In the genomic region with DNA sequence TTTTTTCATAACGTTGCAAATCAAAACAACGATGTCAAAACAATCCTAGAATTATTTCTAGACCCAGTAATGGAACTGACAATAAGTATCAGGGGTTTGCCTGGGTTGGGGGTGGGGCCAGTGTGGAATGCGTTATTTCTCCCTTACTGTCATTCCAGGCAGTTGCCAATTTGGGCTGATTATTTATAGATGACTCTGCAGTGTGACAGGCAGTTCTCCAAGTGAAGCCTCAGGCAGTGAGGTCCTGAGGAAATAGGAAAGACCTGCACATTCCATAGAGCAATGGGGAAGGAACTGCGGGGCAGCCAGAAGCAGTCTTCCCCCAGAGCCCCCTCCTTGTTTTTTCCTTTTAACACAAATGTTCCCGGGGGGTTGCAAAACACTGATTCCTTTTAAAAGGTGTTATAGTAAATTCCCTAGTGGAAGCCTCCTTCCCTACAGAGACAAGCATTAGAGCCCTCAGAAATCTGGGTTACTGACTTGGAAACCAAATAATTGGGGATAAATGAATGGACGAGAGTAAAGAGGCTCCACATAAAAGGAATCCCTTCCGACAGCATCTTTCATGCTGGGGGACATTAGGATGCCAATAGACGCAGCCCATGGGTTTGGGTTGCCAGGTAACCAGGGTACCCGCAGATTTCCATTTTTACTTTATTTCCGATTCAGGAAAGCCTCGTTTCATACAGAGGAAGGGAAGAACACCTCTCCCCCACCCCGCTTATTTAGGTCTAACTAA, we compare ENCODE assay signal across 24 cellular contexts.
A peak's percentile ranks its signal among the peaks of the same experiment; 100 is the strongest.
DNase-seq lines count a peak whose midpoint lies in the region; ATAC-seq and TF ChIP-seq lines count a peak whose summit lies in the region.
"Had no signal": no experiment of that assay in that cellular context is flagged by ENCODE, and none has a peak within 500 bp of the region (broad histone marks: within the 10 kb centered on the region; RNA-seq: fewer than 3 reads in every experiment).

No MANE protein-coding gene starts in this region.

- DNase-seq in NCI-H748 (lab: John Stamatoyannopoulos, UW; ENCODE audit: unreplicated experiment) (peak; percentile 41), NCI-H748 treated with DMSO at 0.1 percent for 48 hours (lab: John Stamatoyannopoulos, UW) (no peak), iPS-NIHi11 (ENCODE audit: low spot score) (peak; percentile 35), smooth muscle cell (lab: John Stamatoyannopoulos, UW; ENCODE audit: unreplicated experiment) (no peak), left colon (no peak)
- DNase-seq in stimulated activated effector memory CD8-positive, alpha-beta T cell treated with anti-CD3 and anti-CD28 coated beads, Interleukin-12 subunit alpha, Interleukin-12 subunit beta, amount 100 ng/mL, for 72 hours (ENCODE audit: low spot score in 2 of 2) = no peak
- no peak for DNase-seq in naive thymus-derived CD4-positive, alpha-beta T cell
- DNase-seq: activated CD8-positive, alpha-beta T cell treated with anti-CD3 and anti-CD28 coated beads for 36 hours; activated naive CD8-positive, alpha-beta T cell treated with anti-CD3 and anti-CD28 coated beads, Interleukin-2, amount 50 U/mL, for 24 hours; activated T-cell treated with anti-CD3 and anti-CD28 coated beads, Interleukin-2, amount 50 U/mL, for 48 hours; CD4-positive, CD25-positive, alpha-beta regulatory T cell; DND-41; gastrocnemius medialis; immature natural killer cell; NCI-H1105; NCI-H2171 treated with DMSO at 0.1 percent for 48 hours; NK-92 treated with Interleukin-12 subunit alpha and Interleukin-12 subunit beta, amount 100 ng/mL, for 24 hours; ovary; SHP77; T-helper 1 cell; tibial artery had no signal

- TF ChIP-seq CTCF in brain (conservative IDR thresholded peaks at IDR 0.05) (no peak), smooth muscle cell (IDR thresholded peaks at IDR 0.05; ENCODE audit: borderline replicate concordance, insufficient read depth, poor library complexity, severe bottlenecking) (no peak)

- H3K4me1 Mint-ChIP-seq in brain = peaks cover 27% of the 10 kb centered on the region
- H3K4me1 Mint-ChIP-seq in stimulated activated effector memory CD8-positive, alpha-beta T cell treated with anti-CD3 and anti-CD28 coated beads, Interleukin-12 subunit alpha, Interleukin-12 subunit beta, amount 100 ng/mL, for 72 hours = no peaks in the 10 kb centered on the region
- no peaks in the 10 kb centered on the region for H3K4me1 Mint-ChIP-seq in naive thymus-derived CD4-positive, alpha-beta T cell
- H3K4me1 Mint-ChIP-seq: activated naive CD8-positive, alpha-beta T cell treated with anti-CD3 and anti-CD28 coated beads, Interleukin-2, amount 50 U/mL, for 24 hours; CD4-positive, CD25-positive, alpha-beta regulatory T cell; immature natural killer cell had no signal

- H3K9ac ChIP-seq in smooth muscle cell (ENCODE audit: low read depth) = no peak overlapping the region

- H3K9me3 Mint-ChIP-seq in brain = peaks cover 0 to 2% (median 0%) of the 10 kb centered on the region in 5 experiments
- H3K9me3 Mint-ChIP-seq in stimulated activated effector memory CD8-positive, alpha-beta T cell treated with anti-CD3 and anti-CD28 coated beads, Interleukin-12 subunit alpha, Interleukin-12 subunit beta, amount 100 ng/mL, for 72 hours = no peaks in the 10 kb centered on the region
- H3K9me3 Mint-ChIP-seq in naive thymus-derived CD4-positive, alpha-beta T cell = peaks cover 0 to 7% (median 0%) of the 10 kb centered on the region in 11 donors
- H3K9me3 Mint-ChIP-seq: activated CD8-positive, alpha-beta T cell treated with anti-CD3 and anti-CD28 coated beads for 36 hours; activated naive CD8-positive, alpha-beta T cell treated with anti-CD3 and anti-CD28 coated beads, Interleukin-2, amount 50 U/mL, for 24 hours had no signal

- peaks cover 15% of the 10 kb centered on the region for H3K27me3 Mint-ChIP-seq in brain
- peaks cover 42 to 58% (median 48%) of the 10 kb centered on the region in 5 donors for H3K27me3 Mint-ChIP-seq in naive thymus-derived CD4-positive, alpha-beta T cell

- H3K36me3 Mint-ChIP-seq in brain = no peaks in the 10 kb centered on the region
- no peaks in the 10 kb centered on the region for H3K36me3 Mint-ChIP-seq in stimulated activated effector memory CD8-positive, alpha-beta T cell treated with anti-CD3 and anti-CD28 coated beads, Interleukin-12 subunit alpha, Interleukin-12 subunit beta, amount 100 ng/mL, for 72 hours
- H3K36me3 Mint-ChIP-seq in naive thymus-derived CD4-positive, alpha-beta T cell = no peaks in the 10 kb centered on the region
- H3K36me3 Mint-ChIP-seq: CD4-positive, CD25-positive, alpha-beta regulatory T cell; immature natural killer cell had no signal

- no peaks in the 10 kb centered on the region for H3K79me2 ChIP-seq in smooth muscle cell (ENCODE audit: low read depth)

- H4K20me1 ChIP-seq in smooth muscle cell (ENCODE audit: low read depth) = no peaks in the 10 kb centered on the region

- peak overlapping the region in 3 of 5 experiments; percentile 28 to 65 (median 63) for H3K27ac Mint-ChIP-seq in brain
- H3K27ac Mint-ChIP-seq in stimulated activated effector memory CD8-positive, alpha-beta T cell treated with anti-CD3 and anti-CD28 coated beads, Interleukin-12 subunit alpha, Interleukin-12 subunit beta, amount 100 ng/mL, for 72 hours = no peak overlapping the region
- no peak overlapping the region for H3K27ac Mint-ChIP-seq in naive thymus-derived CD4-positive, alpha-beta T cell
- H3K27ac Mint-ChIP-seq: activated CD8-positive, alpha-beta T cell treated with anti-CD3 and anti-CD28 coated beads for 36 hours; activated naive CD8-positive, alpha-beta T cell treated with anti-CD3 and anti-CD28 coated beads, Interleukin-2, amount 50 U/mL, for 24 hours; CD4-positive, CD25-positive, alpha-beta regulatory T cell; immature natural killer cell had no signal

- peak overlapping the region; percentile 19 to 80 (median 48) for H3K4me3 Mint-ChIP-seq in brain
- no peak overlapping the region for H3K4me3 Mint-ChIP-seq in stimulated activated effector memory CD8-positive, alpha-beta T cell treated with anti-CD3 and anti-CD28 coated beads, Interleukin-12 subunit alpha, Interleukin-12 subunit beta, amount 100 ng/mL, for 72 hours
- no peak overlapping the region for H3K4me3 Mint-ChIP-seq in naive thymus-derived CD4-positive, alpha-beta T cell
- H3K4me3 Mint-ChIP-seq: activated CD8-positive, alpha-beta T cell treated with anti-CD3 and anti-CD28 coated beads for 36 hours; activated naive CD8-positive, alpha-beta T cell treated with anti-CD3 and anti-CD28 coated beads, Interleukin-2, amount 50 U/mL, for 24 hours; CD4-positive, CD25-positive, alpha-beta regulatory T cell; immature natural killer cell had no signal

- no peaks in the 10 kb centered on the region for H3K36me3 ChIP-seq in smooth muscle cell (ENCODE audit: low read depth)
- H3K36me3 ChIP-seq in naive thymus-derived CD4-positive, alpha-beta T cell (ENCODE audit: control insufficient read depth in 2 of 3, insufficient read depth in 3 of 3, low read length in 3 of 3) = no peaks in the 10 kb centered on the region
- H3K36me3 ChIP-seq: gastrocnemius medialis, ovary, tibial artery had no signal

- WGBS in smooth muscle cell (ENCODE audit: low lambda C conversion rate) = 38% methylated on average over 12 of the region's 12 CpGs

- H3K4me2 ChIP-seq in smooth muscle cell = peak overlapping the region; percentile 80

- H3K4me3 ChIP-seq in smooth muscle cell = peak overlapping the region; percentile 23
- H3K4me3 ChIP-seq in naive thymus-derived CD4-positive, alpha-beta T cell (ENCODE audit: low read length) = no peak overlapping the region
- H3K4me3 ChIP-seq: gastrocnemius medialis, K562, ovary, tibial artery had no signal

- intact Hi-C loops in left colon (cut with DNase I, micrococcal nuclease) = no loop called here
- intact Hi-C loops in naive thymus-derived CD4-positive, alpha-beta T cell (cut with micrococcal nuclease) = no loop called here

- no peak for ATAC-seq in stimulated activated effector memory CD8-positive, alpha-beta T cell treated with anti-CD3 and anti-CD28 coated beads, Interleukin-12 subunit alpha, Interleukin-12 subunit beta, amount 100 ng/mL, for 72 hours
- ATAC-seq in left colon = no peak
- ATAC-seq in naive thymus-derived CD4-positive, alpha-beta T cell = no peak
- ATAC-seq: activated CD8-positive, alpha-beta T cell treated with anti-CD3 and anti-CD28 coated beads for 36 hours; activated naive CD8-positive, alpha-beta T cell treated with anti-CD3 and anti-CD28 coated beads, Interleukin-2, amount 50 U/mL, for 24 hours; gastrocnemius medialis; K562 had no signal

- no peaks in the 10 kb centered on the region for H3K27me3 ChIP-seq in smooth muscle cell (ENCODE audit: low read depth)
- peaks cover 0 to 5% of the 10 kb centered on the region in 2 donors for H3K27me3 ChIP-seq in naive thymus-derived CD4-positive, alpha-beta T cell (ENCODE audit: control insufficient read depth in 2 of 2, insufficient read depth in 2 of 2, low read length in 2 of 2)
- H3K27me3 ChIP-seq: ovary had no signal

- no peak overlapping the region for H2AFZ ChIP-seq in smooth muscle cell (ENCODE audit: low read depth)

- H3K9me3 ChIP-seq in smooth muscle cell (replicated peaks; ENCODE audit: low read depth) = no peaks in the 10 kb centered on the region
- H3K9me3 ChIP-seq in naive thymus-derived CD4-positive, alpha-beta T cell (ENCODE audit: control insufficient read depth in 2 of 3, low read length in 3 of 3) = no peaks in the 10 kb centered on the region
- H3K9me3 ChIP-seq: gastrocnemius medialis, ovary, tibial artery had no signal

- CTCF ChIA-PET in naive thymus-derived CD4-positive, alpha-beta T cell (lab: Charles Lee) = no interaction called here

- no peak overlapping the region for H3K27ac ChIP-seq in smooth muscle cell (ENCODE audit: low read depth)
- H3K27ac ChIP-seq in naive thymus-derived CD4-positive, alpha-beta T cell (ENCODE audit: low read depth, low read length) = no peak overlapping the region
- H3K27ac ChIP-seq: epithelial cell of prostate, gastrocnemius medialis, ovary, tibial artery had no signal

- H3F3A ChIP-seq in smooth muscle cell (ENCODE audit: low read depth) = peaks cover 3% of the 10 kb centered on the region

- H3K4me1 ChIP-seq in smooth muscle cell (ENCODE audit: low read depth) = peaks cover 40% of the 10 kb centered on the region
- no peaks in the 10 kb centered on the region for H3K4me1 ChIP-seq in naive thymus-derived CD4-positive, alpha-beta T cell (ENCODE audit: control insufficient read depth in 2 of 2, insufficient read depth in 2 of 2, low read length in 2 of 2)
- H3K4me1 ChIP-seq: gastrocnemius medialis had no signal

- POLR2A ChIA-PET in naive thymus-derived CD4-positive, alpha-beta T cell (lab: Charles Lee) = no interaction called here

Comparison
In these comparisons a context has a peak if more than half of its experiments do, and no peak if none do; other contexts are left out.
1. DNase-seq: peak in NCI-H748 (single experiment) and iPS-NIHi11 (single experiment); none in NCI-H748 treated with DMSO at 0.1 percent for 48 hours (single experiment), smooth muscle cell (single experiment), stimulated activated effector memory CD8-positive, alpha-beta T cell treated with anti-CD3 and anti-CD28 coated beads, Interleukin-12 subunit alpha, Interleukin-12 subunit beta, amount 100 ng/mL, for 72 hours (0 of 2), left colon (0 of 2) and naive thymus-derived CD4-positive, alpha-beta T cell (0 of 9).
2. H3K27ac Mint-ChIP-seq: peak in brain (3 of 5); none in stimulated activated effector memory CD8-positive, alpha-beta T cell treated with anti-CD3 and anti-CD28 coated beads, Interleukin-12 subunit alpha, Interleukin-12 subunit beta, amount 100 ng/mL, for 72 hours (single experiment) and naive thymus-derived CD4-positive, alpha-beta T cell (0 of 9).
3. H3K4me3 Mint-ChIP-seq: peak in brain (5 of 5); none in stimulated activated effector memory CD8-positive, alpha-beta T cell treated with anti-CD3 and anti-CD28 coated beads, Interleukin-12 subunit alpha, Interleukin-12 subunit beta, amount 100 ng/mL, for 72 hours (single experiment) and naive thymus-derived CD4-positive, alpha-beta T cell (0 of 10).